Comparison of ENCODE assay signal across 1 cellular context in the genomic region with DNA sequence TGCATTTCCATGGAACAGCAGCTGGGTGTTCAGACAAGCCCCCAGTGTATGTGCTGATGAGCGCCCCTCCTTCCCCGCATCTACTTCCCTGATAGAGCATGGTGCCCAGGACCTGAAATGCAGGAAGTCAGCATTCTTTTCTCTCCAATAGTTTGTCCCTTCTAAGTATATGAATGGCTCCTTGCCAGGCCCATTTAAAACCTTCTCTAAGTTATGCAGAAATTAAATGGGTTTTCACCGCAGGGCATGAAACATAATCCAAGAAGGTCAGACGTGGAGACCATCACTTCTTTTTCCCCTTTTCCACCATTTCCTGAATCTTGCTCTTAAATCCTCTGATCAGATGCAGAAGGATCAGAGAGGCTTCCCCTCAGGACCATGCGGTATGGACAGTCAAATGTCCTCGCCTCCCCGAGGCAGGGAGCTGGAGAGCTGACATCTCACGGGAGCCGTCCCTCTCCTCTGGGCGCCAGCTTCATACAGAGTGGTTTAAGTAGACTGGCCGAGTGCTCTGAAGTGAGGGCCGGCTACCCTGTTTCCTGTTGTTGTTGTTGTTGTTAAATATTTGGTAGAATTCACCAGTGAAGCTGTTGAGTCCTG.
TF ChIP-seq lines count a peak whose summit lies in the region.

No MANE protein-coding gene starts in this region.

TF ChIP-seq in H1, 55 proteins besides CTCF, POLR2A, EP300 and RAD21:
- TF ChIP-seq JUN (IDR thresholded peaks at IDR 0.05; ENCODE audit: low read depth, low read length) (no peak), JUND (IDR thresholded peaks at IDR 0.05; ENCODE audit: low read length) (no peak), KDM5A (IDR thresholded peaks at IDR 0.05; ENCODE audit: low read length) (no peak), GABPA (IDR thresholded peaks at IDR 0.05; ENCODE audit: borderline replicate concordance, insufficient read depth, low read length) (no peak), NRF1 (IDR thresholded peaks at IDR 0.05; ENCODE audit: low read depth, low read length) (no peak)
- TF ChIP-seq, protein P1, sequence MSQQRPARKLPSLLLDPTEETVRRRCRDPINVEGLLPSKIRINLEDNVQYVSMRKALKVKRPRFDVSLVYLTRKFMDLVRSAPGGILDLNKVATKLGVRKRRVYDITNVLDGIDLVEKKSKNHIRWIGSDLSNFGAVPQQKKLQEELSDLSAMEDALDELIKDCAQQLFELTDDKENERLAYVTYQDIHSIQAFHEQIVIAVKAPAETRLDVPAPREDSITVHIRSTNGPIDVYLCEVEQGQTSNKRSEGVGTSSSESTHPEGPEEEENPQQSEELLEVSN (IDR thresholded peaks at IDR 0.05) = no peak
- TF ChIP-seq, protein P2, sequence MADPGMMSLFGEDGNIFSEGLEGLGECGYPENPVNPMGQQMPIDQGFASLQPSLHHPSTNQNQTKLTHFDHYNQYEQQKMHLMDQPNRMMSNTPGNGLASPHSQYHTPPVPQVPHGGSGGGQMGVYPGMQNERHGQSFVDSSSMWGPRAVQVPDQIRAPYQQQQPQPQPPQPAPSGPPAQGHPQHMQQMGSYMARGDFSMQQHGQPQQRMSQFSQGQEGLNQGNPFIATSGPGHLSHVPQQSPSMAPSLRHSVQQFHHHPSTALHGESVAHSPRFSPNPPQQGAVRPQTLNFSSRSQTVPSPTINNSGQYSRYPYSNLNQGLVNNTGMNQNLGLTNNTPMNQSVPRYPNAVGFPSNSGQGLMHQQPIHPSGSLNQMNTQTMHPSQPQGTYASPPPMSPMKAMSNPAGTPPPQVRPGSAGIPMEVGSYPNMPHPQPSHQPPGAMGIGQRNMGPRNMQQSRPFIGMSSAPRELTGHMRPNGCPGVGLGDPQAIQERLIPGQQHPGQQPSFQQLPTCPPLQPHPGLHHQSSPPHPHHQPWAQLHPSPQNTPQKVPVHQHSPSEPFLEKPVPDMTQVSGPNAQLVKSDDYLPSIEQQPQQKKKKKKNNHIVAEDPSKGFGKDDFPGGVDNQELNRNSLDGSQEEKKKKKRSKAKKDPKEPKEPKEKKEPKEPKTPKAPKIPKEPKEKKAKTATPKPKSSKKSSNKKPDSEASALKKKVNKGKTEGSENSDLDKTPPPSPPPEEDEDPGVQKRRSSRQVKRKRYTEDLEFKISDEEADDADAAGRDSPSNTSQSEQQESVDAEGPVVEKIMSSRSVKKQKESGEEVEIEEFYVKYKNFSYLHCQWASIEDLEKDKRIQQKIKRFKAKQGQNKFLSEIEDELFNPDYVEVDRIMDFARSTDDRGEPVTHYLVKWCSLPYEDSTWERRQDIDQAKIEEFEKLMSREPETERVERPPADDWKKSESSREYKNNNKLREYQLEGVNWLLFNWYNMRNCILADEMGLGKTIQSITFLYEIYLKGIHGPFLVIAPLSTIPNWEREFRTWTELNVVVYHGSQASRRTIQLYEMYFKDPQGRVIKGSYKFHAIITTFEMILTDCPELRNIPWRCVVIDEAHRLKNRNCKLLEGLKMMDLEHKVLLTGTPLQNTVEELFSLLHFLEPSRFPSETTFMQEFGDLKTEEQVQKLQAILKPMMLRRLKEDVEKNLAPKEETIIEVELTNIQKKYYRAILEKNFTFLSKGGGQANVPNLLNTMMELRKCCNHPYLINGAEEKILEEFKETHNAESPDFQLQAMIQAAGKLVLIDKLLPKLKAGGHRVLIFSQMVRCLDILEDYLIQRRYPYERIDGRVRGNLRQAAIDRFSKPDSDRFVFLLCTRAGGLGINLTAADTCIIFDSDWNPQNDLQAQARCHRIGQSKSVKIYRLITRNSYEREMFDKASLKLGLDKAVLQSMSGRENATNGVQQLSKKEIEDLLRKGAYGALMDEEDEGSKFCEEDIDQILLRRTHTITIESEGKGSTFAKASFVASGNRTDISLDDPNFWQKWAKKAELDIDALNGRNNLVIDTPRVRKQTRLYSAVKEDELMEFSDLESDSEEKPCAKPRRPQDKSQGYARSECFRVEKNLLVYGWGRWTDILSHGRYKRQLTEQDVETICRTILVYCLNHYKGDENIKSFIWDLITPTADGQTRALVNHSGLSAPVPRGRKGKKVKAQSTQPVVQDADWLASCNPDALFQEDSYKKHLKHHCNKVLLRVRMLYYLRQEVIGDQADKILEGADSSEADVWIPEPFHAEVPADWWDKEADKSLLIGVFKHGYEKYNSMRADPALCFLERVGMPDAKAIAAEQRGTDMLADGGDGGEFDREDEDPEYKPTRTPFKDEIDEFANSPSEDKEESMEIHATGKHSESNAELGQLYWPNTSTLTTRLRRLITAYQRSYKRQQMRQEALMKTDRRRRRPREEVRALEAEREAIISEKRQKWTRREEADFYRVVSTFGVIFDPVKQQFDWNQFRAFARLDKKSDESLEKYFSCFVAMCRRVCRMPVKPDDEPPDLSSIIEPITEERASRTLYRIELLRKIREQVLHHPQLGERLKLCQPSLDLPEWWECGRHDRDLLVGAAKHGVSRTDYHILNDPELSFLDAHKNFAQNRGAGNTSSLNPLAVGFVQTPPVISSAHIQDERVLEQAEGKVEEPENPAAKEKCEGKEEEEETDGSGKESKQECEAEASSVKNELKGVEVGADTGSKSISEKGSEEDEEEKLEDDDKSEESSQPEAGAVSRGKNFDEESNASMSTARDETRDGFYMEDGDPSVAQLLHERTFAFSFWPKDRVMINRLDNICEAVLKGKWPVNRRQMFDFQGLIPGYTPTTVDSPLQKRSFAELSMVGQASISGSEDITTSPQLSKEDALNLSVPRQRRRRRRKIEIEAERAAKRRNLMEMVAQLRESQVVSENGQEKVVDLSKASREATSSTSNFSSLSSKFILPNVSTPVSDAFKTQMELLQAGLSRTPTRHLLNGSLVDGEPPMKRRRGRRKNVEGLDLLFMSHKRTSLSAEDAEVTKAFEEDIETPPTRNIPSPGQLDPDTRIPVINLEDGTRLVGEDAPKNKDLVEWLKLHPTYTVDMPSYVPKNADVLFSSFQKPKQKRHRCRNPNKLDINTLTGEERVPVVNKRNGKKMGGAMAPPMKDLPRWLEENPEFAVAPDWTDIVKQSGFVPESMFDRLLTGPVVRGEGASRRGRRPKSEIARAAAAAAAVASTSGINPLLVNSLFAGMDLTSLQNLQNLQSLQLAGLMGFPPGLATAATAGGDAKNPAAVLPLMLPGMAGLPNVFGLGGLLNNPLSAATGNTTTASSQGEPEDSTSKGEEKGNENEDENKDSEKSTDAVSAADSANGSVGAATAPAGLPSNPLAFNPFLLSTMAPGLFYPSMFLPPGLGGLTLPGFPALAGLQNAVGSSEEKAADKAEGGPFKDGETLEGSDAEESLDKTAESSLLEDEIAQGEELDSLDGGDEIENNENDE (IDR thresholded peaks at IDR 0.05; ENCODE audit: insufficient replicate concordance, low read length) = no peak
- TF ChIP-seq, protein P3, sequence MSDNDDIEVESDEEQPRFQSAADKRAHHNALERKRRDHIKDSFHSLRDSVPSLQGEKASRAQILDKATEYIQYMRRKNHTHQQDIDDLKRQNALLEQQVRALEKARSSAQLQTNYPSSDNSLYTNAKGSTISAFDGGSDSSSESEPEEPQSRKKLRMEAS (IDR thresholded peaks at IDR 0.05) = no peak
